In genomic region chr11:38491986-38492385, GRCh38 we compare ENCODE assay signal across 16 cellular contexts.
DNase-seq lines count a peak whose midpoint lies in the region; ATAC-seq and TF ChIP-seq lines count a peak whose summit lies in the region.
"Had no signal": no experiment of that assay in that cellular context is flagged by ENCODE, and none has a peak within 500 bp of the region (broad histone marks: within the 10 kb centered on the region; RNA-seq: fewer than 3 reads in every experiment).

No MANE protein-coding gene starts in this region.

- intact Hi-C loops in PC-3 (cut with micrococcal nuclease) (no loop called here), mammary epithelial cell (cut with micrococcal nuclease) (no loop called here)

- H3K36me3 ChIP-seq in PC-3 (ENCODE audit: low read depth, low read length) (no peaks in the 10 kb centered on the region), mammary epithelial cell (ENCODE audit: insufficient read depth, low read length) (no peaks in the 10 kb centered on the region), osteoblast (ENCODE audit: insufficient read depth, low read length) (no peaks in the 10 kb centered on the region)
- H3K36me3 ChIP-seq: HAP-1 had no signal

- no peaks in the 10 kb centered on the region for H3K4me1 Mint-ChIP-seq in stimulated activated naive B cell treated with anti-CD40 and anti-IgM and Interleukin-4, amounts not matched to agents 10 μg/mL and 1 μg/mL and 100 μg/mL, for 72 hours
- H3K4me1 Mint-ChIP-seq: CD4-positive, alpha-beta memory T cell had no signal

- H3K9me3 ChIP-seq in PC-3 (ENCODE audit: low read length) (no peaks in the 10 kb centered on the region), mammary epithelial cell (replicated peaks; ENCODE audit: insufficient read depth, low read length) (no peaks in the 10 kb centered on the region), osteoblast (ENCODE audit: low read depth, low read length) (no peaks in the 10 kb centered on the region)
- H3K9me3 ChIP-seq: HAP-1 had no signal

- peaks cover 13% of the 10 kb centered on the region in 2 donors for H3K9me3 Mint-ChIP-seq in stimulated activated naive B cell treated with anti-CD40 and anti-IgM and Interleukin-4, amounts not matched to agents 10 μg/mL and 1 μg/mL and 100 μg/mL, for 72 hours

- BruUV-seq in PC-3 (replicated peaks; lab: Mats Ljungman, UMichigan) = no TSS peak
- no TSS peak for BruUV-seq in mammary epithelial cell (replicated peaks; lab: Mats Ljungman, UMichigan)

- no peak overlapping the region for H3K27ac ChIP-seq in PC-3 (ENCODE audit: low read length)
- no peak overlapping the region for H3K27ac ChIP-seq in mammary epithelial cell (ENCODE audit: insufficient read depth, low read depth, low read length)
- no peak overlapping the region for H3K27ac ChIP-seq in osteoblast (ENCODE audit: low read depth, low read length)

- H4K20me1 ChIP-seq in PC-3 (ENCODE audit: low read length) (no peaks in the 10 kb centered on the region), mammary epithelial cell (ENCODE audit: insufficient read depth, low read length) (no peaks in the 10 kb centered on the region), osteoblast (ENCODE audit: insufficient read depth, low read length) (no peaks in the 10 kb centered on the region)

- DNase-seq in PC-3 (peak; percentile 68), mammary epithelial cell (peak; percentile 69), osteoblast (ENCODE audit: insufficient read length, low spot score, missing footprints) (peak; percentile 19)
- DNase-seq in activated T-cell treated with anti-CD3 and anti-CD28 coated beads, Interleukin-2, amount 50 U/mL, for 1 hour = no peak
- no peak for DNase-seq in stimulated activated naive B cell treated with anti-CD40 and anti-IgM and Interleukin-4, amounts not matched to agents 10 μg/mL and 1 μg/mL and 100 μg/mL, for 72 hours
- DNase-seq: C1 segment of cervical spinal cord; Calu3; CD4-positive, alpha-beta memory T cell; COR-L47; DMS53; DMS79 treated with DMSO at 0.1 percent for 48 hours; GF-D8; GOT3; HFFc6 had no signal

- no peaks in the 10 kb centered on the region for H3F3A ChIP-seq in PC-3 (ENCODE audit: low read length, unreplicated experiment)

- no peak overlapping the region for H3K27ac Mint-ChIP-seq in stimulated activated naive B cell treated with anti-CD40 and anti-IgM and Interleukin-4, amounts not matched to agents 10 μg/mL and 1 μg/mL and 100 μg/mL, for 72 hours
- H3K27ac Mint-ChIP-seq: CD4-positive, alpha-beta memory T cell; HFFc6 had no signal

- H3K27me3 Mint-ChIP-seq in stimulated activated naive B cell treated with anti-CD40 and anti-IgM and Interleukin-4, amounts not matched to agents 10 μg/mL and 1 μg/mL and 100 μg/mL, for 72 hours = no peaks in the 10 kb centered on the region
- H3K27me3 Mint-ChIP-seq: CD4-positive, alpha-beta memory T cell had no signal

- H3K9ac ChIP-seq in PC-3 (ENCODE audit: low read length) (no peak overlapping the region), mammary epithelial cell (ENCODE audit: insufficient read depth, low read length) (no peak overlapping the region)

- CTCF ChIA-PET in PC-3 (lab: Charles Lee) = no interaction called here
- CTCF ChIA-PET in mammary epithelial cell (lab: Charles Lee; ENCODE audit: low non-redundant PET) = no interaction called here

- H2AFZ ChIP-seq in PC-3 (ENCODE audit: low read length) (no peak overlapping the region), mammary epithelial cell (ENCODE audit: low read depth, low read length) (no peak overlapping the region), osteoblast (ENCODE audit: low read length) (no peak overlapping the region)

- dilution Hi-C loops in mammary epithelial cell (cut with HindIII; ENCODE audit: low sequenced_read_pairs) = no loop called here

- WGBS in mammary epithelial cell (ENCODE audit: low coverage, missing lambda C conversion rate) = 51% methylated on average over 2 of the region's 2 CpGs

- H3K9me2 ChIP-seq in PC-3 (replicated peaks; ENCODE audit: low read length) = no peaks in the 10 kb centered on the region

- H3K36me3 Mint-ChIP-seq in stimulated activated naive B cell treated with anti-CD40 and anti-IgM and Interleukin-4, amounts not matched to agents 10 μg/mL and 1 μg/mL and 100 μg/mL, for 72 hours = no peaks in the 10 kb centered on the region
- H3K36me3 Mint-ChIP-seq: CD4-positive, alpha-beta memory T cell had no signal

- in situ Hi-C loops in mammary epithelial cell (cut with MboI; ENCODE audit: low sequenced_read_pairs in 2 of 2) = no loop called here

- H3K27me3 ChIP-seq in PC-3 (ENCODE audit: low read length) (no peaks in the 10 kb centered on the region), mammary epithelial cell (ENCODE audit: insufficient read depth, low read length) (no peaks in the 10 kb centered on the region), osteoblast (ENCODE audit: insufficient read depth, low read length) (no peaks in the 10 kb centered on the region)

- H3K4me1 ChIP-seq in PC-3 (ENCODE audit: insufficient read depth, low read length) (peaks cover 8% of the 10 kb centered on the region; the same call in 1 of the 2 replicates), mammary epithelial cell (ENCODE audit: insufficient read depth, low read length) (no peaks in the 10 kb centered on the region), osteoblast (ENCODE audit: insufficient read depth, low read length) (no peaks in the 10 kb centered on the region)
- H3K4me1 ChIP-seq: HAP-1 had no signal

- no peak for ATAC-seq in PC-3
- no peak for ATAC-seq in HG03139 (IDR thresholded peaks at IDR 0.05; ENCODE audit: unreplicated experiment)
- no peak for ATAC-seq in stimulated activated naive B cell treated with anti-CD40 and anti-IgM and Interleukin-4, amounts not matched to agents 10 μg/mL and 1 μg/mL and 100 μg/mL, for 72 hours (replicated peaks)

- H3K4me3 ChIP-seq in PC-3 (ENCODE audit: low read length) (no peak overlapping the region), mammary epithelial cell (replicated peaks in 1 of 3; ENCODE audit: insufficient read depth in 1 of 3, low read depth in 2 of 3, low read length in 3 of 3) (no peak overlapping the region), osteoblast (ENCODE audit: insufficient read depth, low read length) (no peak overlapping the region)
- H3K4me3 ChIP-seq: HAP-1 had no signal

- H3K4me3 Mint-ChIP-seq in stimulated activated naive B cell treated with anti-CD40 and anti-IgM and Interleukin-4, amounts not matched to agents 10 μg/mL and 1 μg/mL and 100 μg/mL, for 72 hours = no peak overlapping the region
- H3K4me3 Mint-ChIP-seq: CD4-positive, alpha-beta memory T cell; HFFc6 had no signal

- POLR2A ChIA-PET in PC-3 (lab: Charles Lee; ENCODE audit: unreplicated experiment) = no interaction called here

- no peaks in the 10 kb centered on the region for H3K79me2 ChIP-seq in PC-3 (ENCODE audit: low read length)
- no peaks in the 10 kb centered on the region for H3K79me2 ChIP-seq in mammary epithelial cell (ENCODE audit: insufficient read depth, low read length)
- H3K79me2 ChIP-seq in osteoblast (ENCODE audit: insufficient read depth, low read length) = no peaks in the 10 kb centered on the region

- H3K4me2 ChIP-seq in PC-3 (ENCODE audit: low read length) (no peak overlapping the region), mammary epithelial cell (ENCODE audit: insufficient read depth, low read depth, low read length) (no peak overlapping the region), osteoblast (ENCODE audit: insufficient read depth, low read length) (no peak overlapping the region)

- TF ChIP-seq CTCF in PC-3 (conservative IDR thresholded peaks at IDR 0.05; ENCODE audit: low read depth, low read length) (no peak), mammary epithelial cell (conservative IDR thresholded peaks at IDR 0.05 in 1 of 2, IDR thresholded peaks at IDR 0.05 in 1 of 2; ENCODE audit: extremely low read depth in 1 of 2, insufficient read depth in 1 of 2, low read depth in 1 of 2, low read length in 2 of 2) (no peak), osteoblast (IDR thresholded peaks at IDR 0.05; ENCODE audit: extremely low read depth, low read depth, low read length) (no peak)

Comparison
In these comparisons a context has a peak if more than half of its experiments do, and no peak if none do; other contexts are left out.
1. DNase-seq: peak in PC-3 (single experiment), mammary epithelial cell (single experiment) and osteoblast (single experiment); none in activated T-cell treated with anti-CD3 and anti-CD28 coated beads, Interleukin-2, amount 50 U/mL, for 1 hour (single experiment) and stimulated activated naive B cell treated with anti-CD40 and anti-IgM and Interleukin-4, amounts not matched to agents 10 μg/mL and 1 μg/mL and 100 μg/mL, for 72 hours (single experiment).